Comparison of ENCODE assay signal across 1 cellular context in the genomic region with DNA sequence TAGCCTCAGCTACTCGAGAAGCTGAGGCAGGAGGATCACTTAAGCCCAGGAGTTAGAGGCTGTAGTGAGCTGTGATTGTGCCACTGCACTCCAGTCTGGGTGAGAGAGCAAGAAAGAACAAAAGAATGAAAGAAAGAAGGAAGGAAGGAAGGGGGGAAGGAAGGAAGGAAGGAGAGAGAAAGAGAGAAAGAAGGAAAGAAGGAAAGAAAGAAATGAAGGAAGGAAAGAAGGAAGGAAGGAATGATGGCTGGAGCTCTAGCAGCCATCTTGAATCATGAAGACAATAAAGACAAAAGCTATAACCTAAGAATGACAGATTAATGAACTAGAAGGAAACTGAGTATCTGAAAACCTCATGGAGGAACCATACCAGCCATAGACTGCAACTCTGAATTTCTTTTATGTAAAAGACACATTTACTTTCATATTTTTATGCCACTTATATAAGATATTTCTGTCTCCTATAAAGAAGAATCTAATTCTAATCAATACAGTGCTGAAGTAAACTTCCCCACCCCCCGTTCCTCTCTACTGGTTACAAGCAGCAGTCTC.
TF ChIP-seq lines count a peak whose summit lies in the region.

No MANE protein-coding gene starts in this region.

TF ChIP-seq in GM23338, 12 proteins besides CTCF, POLR2A, EP300 and RAD21:
- TF ChIP-seq CREB1 (CRISPR knock-in tag; IDR thresholded peaks at IDR 0.05; ENCODE audit: low read depth) (no peak), EZH2 (IDR thresholded peaks at IDR 0.05; ENCODE audit: low read depth, unreplicated experiment) (no peak)
